In genomic region chr11:27234043-27234668, GRCh38 we compare ENCODE assay signal across 8 cellular contexts.
DNase-seq lines count a peak whose midpoint lies in the region; ATAC-seq and TF ChIP-seq lines count a peak whose summit lies in the region.

No MANE protein-coding gene starts in this region.

- H3K9me3 ChIP-seq in spleen, result no peaks in the 10 kb centered on the region

- TF ChIP-seq CTCF in fibroblast of pulmonary artery (IDR thresholded peaks at IDR 0.05; ENCODE audit: low read length, missing control alignments), result peak; percentile 5
- TF ChIP-seq CTCF in spleen (IDR thresholded peaks at IDR 0.05 in 8 of 11, conservative IDR thresholded peaks at IDR 0.05 in 3 of 11), result no peak

- H3K4me3 ChIP-seq in fibroblast of pulmonary artery (replicated peaks; ENCODE audit: low read depth, low read length) (no peak overlapping the region), spleen (no peak overlapping the region)

- DNase-seq in DMS79 (lab: John Stamatoyannopoulos, UW) (peak; percentile 80), NOMO-1 treated with DMSO at 0.1 percent for 48 hours (lab: John Stamatoyannopoulos, UW; ENCODE audit: unreplicated experiment) (peak; percentile 96), fibroblast of pulmonary artery (ENCODE audit: low read depth) (peak; percentile 86), spleen (peak; percentile 73)
- no peak for DNase-seq in activated CD4-positive, alpha-beta T cell treated with anti-CD3 and anti-CD28 coated beads, Interleukin-2, amount 50 U/mL, for 48 hours
- DNase-seq in activated naive CD4-positive, alpha-beta T cell treated with anti-CD3 and anti-CD28 coated beads, Interleukin-2, amount 50 U/mL, for 16 hours, result no peak

- no peaks in the 10 kb centered on the region for H3K36me3 ChIP-seq in spleen

- no peak for TF ChIP-seq POLR2A in spleen (IDR thresholded peaks at IDR 0.05)

- no peaks in the 10 kb centered on the region for H3K27me3 ChIP-seq in spleen (replicated peaks in 1 of 7)

- WGBS in spleen, 5 donors, result 71 to 84% (median 78%) methylated on average over 10 of the region's 10 CpGs

- no peak overlapping the region for H3K27ac ChIP-seq in spleen

- intact Hi-C loops in spleen (cut with DNase I; ENCODE audit: low total_unique reads), result no loop called here

- peak; percentile 94 for ATAC-seq in GM19455 (IDR thresholded peaks at IDR 0.05; ENCODE audit: unreplicated experiment)
- ATAC-seq in HG03354 (IDR thresholded peaks at IDR 0.05; ENCODE audit: poor library complexity, severe bottlenecking, unreplicated experiment), result peak; percentile 94

- peaks cover 0 to 4% (median 0%) of the 10 kb centered on the region in 6 donors for H3K4me1 ChIP-seq in spleen

Comparison
In these comparisons a context has a peak if more than half of its experiments do, and no peak if none do; other contexts are left out.
1. DNase-seq: peak in DMS79 (single experiment), NOMO-1 treated with DMSO at 0.1 percent for 48 hours (single experiment), fibroblast of pulmonary artery (single experiment) and spleen (single experiment); none in activated CD4-positive, alpha-beta T cell treated with anti-CD3 and anti-CD28 coated beads, Interleukin-2, amount 50 U/mL, for 48 hours (0 of 2) and activated naive CD4-positive, alpha-beta T cell treated with anti-CD3 and anti-CD28 coated beads, Interleukin-2, amount 50 U/mL, for 16 hours (single experiment).